9 cellular contexts compared by ENCODE assay signal in genomic region chr14:75280448-75280830, GRCh38. TPM values are rescaled to one million over a fixed set of nuclear protein-coding genes. Genes with fewer than 3 reads are reported as not detected.
DNase-seq lines count a peak whose midpoint lies in the region; ATAC-seq and TF ChIP-seq lines count a peak whose summit lies in the region.
"Had no signal": no experiment of that assay in that cellular context is flagged by ENCODE, and none has a peak within 500 bp of the region (broad histone marks: within the 10 kb centered on the region; RNA-seq: fewer than 3 reads in every experiment).

No MANE protein-coding gene starts in this region.

- H2BK120ac ChIP-seq in mesendoderm (ENCODE audit: low read depth, low read length), result no peak overlapping the region

- H3K9me3 Mint-ChIP-seq in activated CD8-positive, alpha-beta memory T cell treated with anti-CD3 and anti-CD28 coated beads, Interleukin-2, amount 10 ng/mL, durations not matched to agents 7 days and 5 days (ENCODE audit: low read depth), result no peaks in the 10 kb centered on the region
- no peaks in the 10 kb centered on the region for H3K9me3 Mint-ChIP-seq in chondrocyte (ENCODE audit: low read depth)

- H3K4me3 Mint-ChIP-seq in activated CD8-positive, alpha-beta memory T cell treated with anti-CD3 and anti-CD28 coated beads, Interleukin-2, amount 10 ng/mL, durations not matched to agents 7 days and 5 days, result peak overlapping the region; percentile 9
- peak overlapping the region; percentile 79 for H3K4me3 Mint-ChIP-seq in chondrocyte (ENCODE audit: unreplicated experiment)

- H3K4me3 ChIP-seq in mesendoderm (ENCODE audit: low read length) (no peak overlapping the region), testis (peak overlapping the region in 1 of 2 donors; percentile 86)

- H3K4me2 ChIP-seq in mesendoderm (ENCODE audit: low read length), result peak overlapping the region; percentile 99

- H3K9me3 ChIP-seq in testis, result no peaks in the 10 kb centered on the region

- H3K36me3 ChIP-seq in mesendoderm (ENCODE audit: control insufficient read depth, insufficient read depth, low read length) (no peaks in the 10 kb centered on the region), testis (ENCODE audit: low read depth, missing control alignments) (no peaks in the 10 kb centered on the region)

- H4K5ac ChIP-seq in mesendoderm (ENCODE audit: low read length), result no peak overlapping the region

- H3K4me1 Mint-ChIP-seq in activated CD8-positive, alpha-beta memory T cell treated with anti-CD3 and anti-CD28 coated beads, Interleukin-2, amount 10 ng/mL, durations not matched to agents 7 days and 5 days, result peaks cover 28% of the 10 kb centered on the region
- H3K4me1 Mint-ChIP-seq in chondrocyte (ENCODE audit: low read depth), result peaks cover 39% of the 10 kb centered on the region

- H3K27me3 ChIP-seq in mesendoderm (ENCODE audit: insufficient read depth, low read length, poor library complexity) (no peaks in the 10 kb centered on the region), testis (no peaks in the 10 kb centered on the region)

- no peak for DNase-seq in activated CD8-positive, alpha-beta memory T cell treated with anti-CD3 and anti-CD28 coated beads, Interleukin-2, amount 10 ng/mL, durations not matched to agents 7 days and 5 days
- no peak for DNase-seq in activated CD8-positive, alpha-beta memory T cell treated with anti-CD3 and anti-CD28 coated beads, Interleukin-2, amount 50 U/mL, for 4 hours
- no peak for DNase-seq in chondrocyte (ENCODE audit: low spot score)
- no peak for DNase-seq in mesendoderm
- DNase-seq in testis, result no peak
- no peak for DNase-seq in NCI-H2196 (lab: John Stamatoyannopoulos, UW; ENCODE audit: unreplicated experiment)
- no peak for DNase-seq in mucosa of gallbladder (ENCODE audit: low spot score)
- DNase-seq: NCI-H510A treated with DMSO at 0.1 percent for 48 hours had no signal

- H4K8ac ChIP-seq in mesendoderm (ENCODE audit: low read depth, low read length), result no peak overlapping the region

- H3K79me2 ChIP-seq in mesendoderm (ENCODE audit: control insufficient read depth, insufficient read depth, low read length), result peaks cover 5% of the 10 kb centered on the region

- H3K27ac Mint-ChIP-seq in activated CD8-positive, alpha-beta memory T cell treated with anti-CD3 and anti-CD28 coated beads, Interleukin-2, amount 10 ng/mL, durations not matched to agents 7 days and 5 days, result no peak overlapping the region
- H3K27ac Mint-ChIP-seq in chondrocyte (ENCODE audit: unreplicated experiment), result peak overlapping the region; percentile 8

- peak overlapping the region; percentile 54 for H3K56ac ChIP-seq in mesendoderm (ENCODE audit: low read length)

- H3K23ac ChIP-seq in mesendoderm (ENCODE audit: low read length), result no peak overlapping the region

- intact Hi-C loops in testis (cut with DNase I; ENCODE audit: low total_unique reads), result no loop called here

- peak overlapping the region; percentile 26 for H3K9ac ChIP-seq in mesendoderm (ENCODE audit: low read length)

- no peak for TF ChIP-seq POLR2A in testis (IDR thresholded peaks at IDR 0.05)

- CTCF ChIA-PET in activated CD8-positive, alpha-beta memory T cell treated with anti-CD3 and anti-CD28 coated beads, Interleukin-2, amount 10 ng/mL, durations not matched to agents 7 days and 5 days (lab: Charles Lee), result interaction anchor here (3.3 to 3.4 kb wide), 2 partner anchors 14 kb away, joined by 9 to 23 read pairs; no protein-coding TSS in a partner anchor

- H3K18ac ChIP-seq in mesendoderm (ENCODE audit: low read length), result no peak overlapping the region

- no peak for ATAC-seq in activated CD8-positive, alpha-beta memory T cell treated with anti-CD3 and anti-CD28 coated beads, Interleukin-2, amount 10 ng/mL, durations not matched to agents 7 days and 5 days
- ATAC-seq in HG03139 (IDR thresholded peaks at IDR 0.05; ENCODE audit: unreplicated experiment), result no peak

- H3K4me1 ChIP-seq in mesendoderm (ENCODE audit: control insufficient read depth, low read depth, low read length) (peaks cover 16% of the 10 kb centered on the region), testis (peaks cover 19% of the 10 kb centered on the region)

- H3K4ac ChIP-seq in mesendoderm (ENCODE audit: low read depth, low read length), result peak overlapping the region; percentile 24

- H3K79me1 ChIP-seq in mesendoderm (ENCODE audit: low read length), result peaks cover 10% of the 10 kb centered on the region

- H3K36me3 Mint-ChIP-seq in activated CD8-positive, alpha-beta memory T cell treated with anti-CD3 and anti-CD28 coated beads, Interleukin-2, amount 10 ng/mL, durations not matched to agents 7 days and 5 days, result peaks cover 6% of the 10 kb centered on the region
- H3K36me3 Mint-ChIP-seq in chondrocyte (ENCODE audit: low read depth), result peaks cover 19% of the 10 kb centered on the region

- no peak overlapping the region for H2BK15ac ChIP-seq in mesendoderm (replicated peaks; ENCODE audit: low read depth)

- no peak for TF ChIP-seq CTCF in chondrocyte (IDR thresholded peaks at IDR 0.05)
- TF ChIP-seq CTCF in testis (IDR thresholded peaks at IDR 0.05), result no peak

- no peak overlapping the region for H2BK5ac ChIP-seq in mesendoderm (ENCODE audit: low read length)

- H3K27me3 Mint-ChIP-seq in activated CD8-positive, alpha-beta memory T cell treated with anti-CD3 and anti-CD28 coated beads, Interleukin-2, amount 10 ng/mL, durations not matched to agents 7 days and 5 days, result peaks cover 64% of the 10 kb centered on the region
- no peaks in the 10 kb centered on the region for H3K27me3 Mint-ChIP-seq in chondrocyte (ENCODE audit: low read depth)

- peak overlapping the region; percentile 22 for H3K27ac ChIP-seq in mesendoderm (ENCODE audit: low read depth, low read length)
- peak overlapping the region; percentile 92 to 98 for H3K27ac ChIP-seq in testis

- no CpG with 5 or more reads among the region's 6 CpGs for WGBS in mesendoderm (ENCODE audit: extremely low coverage, insufficient coverage, low lambda C conversion rate)
- WGBS in testis, 2 donors, result 65 to 66% methylated on average over 6 of the region's 6 CpGs

- H2AK5ac ChIP-seq in mesendoderm (ENCODE audit: low read length), result no peak overlapping the region

RNA-seq across cellular contexts. Expression of gene FOS, which starts 1.8 kb away (rescaled TPM):
- total RNA-seq in activated CD8-positive, alpha-beta memory T cell treated with anti-CD3 and anti-CD28 coated beads, Interleukin-2, amount 10 ng/mL, durations not matched to agents 7 days and 5 days, result 10 to 100 TPM in 1 of 2 experiments, 1 to 10 TPM in 1; 6.9 to 78.6 TPM
- total RNA-seq in chondrocyte (116 to 175 TPM (median 152 TPM) in 3 replicates), testis (10 to 100 TPM; 44.2 to 66.1 TPM), mucosa of gallbladder (165 TPM)
- polyA plus RNA-seq in mesendoderm (2013, experiment 1 of 2), result 30.2 TPM
- 33.0 TPM for polyA plus RNA-seq in mesendoderm (2013, experiment 2 of 2)
- polyA plus RNA-seq in testis (ENCODE audit: insufficient read depth, low read depth, low replicate concordance), result 247 TPM
